ENCODE assay signal across 9 cellular contexts in the genomic region with DNA sequence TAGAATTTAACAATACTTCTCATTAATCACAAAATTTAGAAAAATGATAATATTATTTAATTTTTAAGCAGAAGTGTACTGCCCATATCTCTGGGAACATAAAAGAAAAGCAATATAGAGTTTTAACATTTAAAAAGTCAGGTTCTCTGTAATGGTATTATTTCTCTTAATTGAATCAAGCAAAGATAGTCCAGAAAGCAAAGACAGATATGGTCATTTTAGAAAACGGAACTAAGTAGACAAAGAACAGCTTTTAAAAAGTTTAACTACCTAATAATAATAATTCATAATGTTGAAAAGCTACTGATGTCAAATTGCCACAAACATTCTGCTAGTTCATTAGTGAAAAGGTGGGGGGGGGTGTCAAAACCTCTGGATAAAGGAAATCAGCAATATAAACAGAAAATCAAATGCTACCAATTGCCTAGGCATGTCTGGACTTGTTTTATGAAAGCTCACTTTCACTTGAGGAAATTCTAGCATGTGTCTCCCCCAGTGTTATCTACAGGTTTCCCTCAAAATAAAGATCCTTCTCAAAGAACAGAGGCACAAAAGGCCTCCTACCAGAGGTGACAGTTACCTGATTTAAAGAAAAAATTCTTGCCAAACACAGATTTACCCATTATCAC. TPM values are rescaled to one million over a fixed set of nuclear protein-coding genes. Genes with fewer than 3 reads are reported as not detected.
DNase-seq lines count a peak whose midpoint lies in the region; ATAC-seq and TF ChIP-seq lines count a peak whose summit lies in the region.
"Had no signal": no experiment of that assay in that cellular context is flagged by ENCODE, and none has a peak within 500 bp of the region (broad histone marks: within the 10 kb centered on the region; RNA-seq: fewer than 3 reads in every experiment).

No MANE protein-coding gene starts in this region.

- H3K4me1 Mint-ChIP-seq in brain = peaks cover 63% of the 10 kb centered on the region
- peaks cover 8% of the 10 kb centered on the region for H3K4me1 Mint-ChIP-seq in neural crest cell

- H3K36me3 Mint-ChIP-seq in brain (peaks cover 45% of the 10 kb centered on the region), neural crest cell (ENCODE audit: low read depth) (no peaks in the 10 kb centered on the region)

- H3K4me3 Mint-ChIP-seq in brain (peak overlapping the region; percentile 38 to 100 (median 92)), neural crest cell (peak overlapping the region; percentile 21)

- TF ChIP-seq CTCF in brain (conservative IDR thresholded peaks at IDR 0.05) (no peak), neural crest cell (conservative IDR thresholded peaks at IDR 0.05) (no peak)

- H3K27ac Mint-ChIP-seq in brain = peak overlapping the region; percentile 75 to 97 (median 90)
- H3K27ac Mint-ChIP-seq in neural crest cell (ENCODE audit: unreplicated experiment) = no peak overlapping the region

- ATAC-seq in HG03097 (IDR thresholded peaks at IDR 0.05; ENCODE audit: low FRiP score, unreplicated experiment) = no peak

- H3K9me3 Mint-ChIP-seq in brain (no peaks in the 10 kb centered on the region), neural crest cell (no peaks in the 10 kb centered on the region)

- H3K27me3 Mint-ChIP-seq in brain = peaks cover 3% of the 10 kb centered on the region
- no peaks in the 10 kb centered on the region for H3K27me3 Mint-ChIP-seq in neural crest cell (ENCODE audit: low read depth)

- DNase-seq in GM04504 (ENCODE audit: low read depth) = peak; percentile 22
- peak; percentile 65 for DNase-seq in NCI-H146 treated with DMSO at 0.1 percent for 48 hours (lab: John Stamatoyannopoulos, UW; ENCODE audit: unreplicated experiment)
- no peak for DNase-seq in neural crest cell (ENCODE audit: low read depth, low spot score)
- DNase-seq in NCI-H1694 (lab: John Stamatoyannopoulos, UW) = no peak
- DNase-seq in activated effector memory CD4-positive, alpha-beta T cell treated with anti-CD3 and anti-CD28 coated beads, Interleukin-2, amount 50 U/mL, for 16 hours = no peak
- no peak for DNase-seq in hippocampal formation (lab: John Stamatoyannopoulos, UW)
- DNase-seq: T1000 had no signal

RNA-seq across cellular contexts. Expression of a gene that starts 1.7 kb away (rescaled TPM):
- 5.3 TPM for polyA plus RNA-seq in brain (ENCODE audit: insufficient read depth, low read depth, low replicate concordance)
- total RNA-seq in neural crest cell = 8.4 and 9.8 TPM in 2 replicates

Comparison
In these comparisons a context has a peak if more than half of its experiments do, and no peak if none do; other contexts are left out.
1. DNase-seq: peak in GM04504 (single experiment) and NCI-H146 treated with DMSO at 0.1 percent for 48 hours (single experiment); none in neural crest cell (single experiment), NCI-H1694 (single experiment), activated effector memory CD4-positive, alpha-beta T cell treated with anti-CD3 and anti-CD28 coated beads, Interleukin-2, amount 50 U/mL, for 16 hours (single experiment) and hippocampal formation (0 of 2).